1 cellular context compared by ENCODE assay signal in the genomic region with DNA sequence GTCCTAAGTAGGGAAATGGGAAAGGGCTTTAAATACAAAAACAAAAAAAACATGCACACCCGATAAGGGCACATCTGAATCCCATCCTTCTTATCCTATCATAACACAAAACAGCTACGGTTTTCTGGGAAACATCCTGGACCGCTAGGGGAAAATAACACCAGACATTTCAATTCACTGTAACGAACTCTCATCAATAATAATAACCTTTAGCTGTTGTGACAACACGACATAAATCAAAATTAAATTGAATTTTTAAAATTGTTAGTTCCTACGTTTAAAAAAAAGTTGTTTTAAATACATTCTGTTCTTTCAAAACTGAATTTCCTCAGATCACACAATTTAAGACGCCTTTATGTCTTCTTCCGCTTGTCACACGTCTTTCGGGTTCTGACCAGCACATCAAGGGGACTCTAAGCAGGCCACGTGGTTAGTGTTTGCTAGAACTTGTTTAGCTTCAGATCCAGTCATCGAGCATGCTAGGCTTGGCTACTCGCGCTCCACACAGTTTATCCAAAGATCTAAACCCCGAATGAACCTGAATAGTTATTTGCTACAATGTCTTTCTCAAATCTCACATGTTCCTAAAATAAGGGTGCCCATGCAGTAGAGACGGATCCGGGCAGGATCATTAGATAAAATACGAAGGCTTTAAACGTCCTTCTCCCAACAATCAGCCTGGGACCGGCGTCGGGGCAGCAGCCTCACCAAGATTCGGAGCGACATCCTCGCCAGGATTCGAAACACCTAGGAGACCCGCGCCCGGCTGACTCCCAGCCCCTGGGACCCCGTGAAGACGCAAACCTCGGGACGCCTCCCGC.
TF ChIP-seq lines count a peak whose summit lies in the region.

No MANE protein-coding gene starts in this region.

TF ChIP-seq in A549, 52 proteins besides CTCF, POLR2A, EP300 and RAD21:
- peak; percentile 77 for TF ChIP-seq MAX (IDR thresholded peaks at IDR 0.05)
- TF ChIP-seq, protein P1, sequence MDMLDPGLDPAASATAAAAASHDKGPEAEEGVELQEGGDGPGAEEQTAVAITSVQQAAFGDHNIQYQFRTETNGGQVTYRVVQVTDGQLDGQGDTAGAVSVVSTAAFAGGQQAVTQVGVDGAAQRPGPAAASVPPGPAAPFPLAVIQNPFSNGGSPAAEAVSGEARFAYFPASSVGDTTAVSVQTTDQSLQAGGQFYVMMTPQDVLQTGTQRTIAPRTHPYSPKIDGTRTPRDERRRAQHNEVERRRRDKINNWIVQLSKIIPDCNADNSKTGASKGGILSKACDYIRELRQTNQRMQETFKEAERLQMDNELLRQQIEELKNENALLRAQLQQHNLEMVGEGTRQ (IDR thresholded peaks at IDR 0.05), result peak; percentile 40; the same call in 1 of the 2 replicates
- no peak for TF ChIP-seq KDM5A (IDR thresholded peaks at IDR 0.05)
